In the genomic region with DNA sequence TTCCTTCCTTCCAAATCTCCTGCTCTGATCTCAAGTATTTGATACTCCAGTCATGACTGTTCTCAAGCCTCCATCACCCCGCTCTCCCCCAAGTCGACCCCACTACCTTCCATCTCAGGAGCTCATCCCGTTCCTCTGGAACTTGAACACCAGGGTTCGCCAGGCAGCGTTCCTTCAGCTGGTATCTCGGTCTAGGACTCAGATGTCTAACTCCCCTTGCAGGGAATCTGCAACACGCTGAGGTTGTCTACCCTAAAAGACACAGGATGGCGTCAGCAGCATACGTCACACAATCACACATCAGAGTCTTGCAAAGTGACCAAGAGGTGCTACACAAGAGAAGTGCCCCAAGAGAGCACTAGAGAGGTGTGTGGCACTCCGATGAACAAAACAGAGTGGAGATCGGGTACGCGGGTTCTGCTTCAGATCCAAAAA, we compare ENCODE assay signal across 8 cellular contexts. TPM values are rescaled to one million over a fixed set of nuclear protein-coding genes. Genes with fewer than 3 reads are reported as not detected.
A peak's percentile ranks its signal among the peaks of the same experiment; 100 is the strongest.
DNase-seq lines count a peak whose midpoint lies in the region; ATAC-seq and TF ChIP-seq lines count a peak whose summit lies in the region.

No MANE protein-coding gene starts in this region.

- peak; percentile 71 for DNase-seq in DMS153 (lab: John Stamatoyannopoulos, UW)
- peak; percentile 95 for DNase-seq in RKO (ENCODE audit: low spot score)
- peak; percentile 79 for DNase-seq in activated naive CD4-positive, alpha-beta T cell treated with anti-CD3 and anti-CD28 coated beads, Interleukin-2, amount 10 ng/mL, durations not matched to agents 7 days and 5 days
- peak; percentile 60 for DNase-seq in glomerular visceral epithelial cell (ENCODE audit: extremely low spot score)
- DNase-seq in ovary, result peak; percentile 49 to 69 (median 64)
- peak; percentile 77 for DNase-seq in transverse colon

- intact Hi-C loops in ovary (cut with DNase I) (loop anchor here in 3 of 4 donors (10.0 kb wide), 4 partner anchors 213 to 917 kb away; partner anchors contain the start of gene ZNF165 (in 1 of the 3)), transverse colon (cut with DNase I; ENCODE audit: low total_unique reads) (no loop called here)

- no peak for TF ChIP-seq POLR2A in ovary (IDR thresholded peaks at IDR 0.05)
- TF ChIP-seq POLR2A in transverse colon (IDR thresholded peaks at IDR 0.05), result no peak

- H3K4me3 Mint-ChIP-seq in activated naive CD4-positive, alpha-beta T cell treated with anti-CD3 and anti-CD28 coated beads, Interleukin-2, amount 10 ng/mL, durations not matched to agents 7 days and 5 days, result peak overlapping the region; percentile 93

- H3K27me3 ChIP-seq in HUES64 (ENCODE audit: insufficient read depth, low read length) (0 out of 2 replicates have a peak, but pooled peaks cover 4% of the 10 kb centered on the region), ovary (no peaks in the 10 kb centered on the region), transverse colon (no peaks in the 10 kb centered on the region)

- TF ChIP-seq CTCF in ovary (IDR thresholded peaks at IDR 0.05) (no peak), transverse colon (IDR thresholded peaks at IDR 0.05) (no peak)

- peaks cover 49% of the 10 kb centered on the region for H3K4me1 Mint-ChIP-seq in activated naive CD4-positive, alpha-beta T cell treated with anti-CD3 and anti-CD28 coated beads, Interleukin-2, amount 10 ng/mL, durations not matched to agents 7 days and 5 days

- 3% methylated on average over 13 of the region's 13 CpGs for WGBS in HUES64
- WGBS in ovary, 3 donors, result 0 to 1% (median 1%) methylated on average over 13 of the region's 13 CpGs
- WGBS in transverse colon (ENCODE audit: low coverage in 1 of 2), 2 donors, result 1 to 2% methylated on average over 9 to 13 of the region's 13 CpGs

- TF ChIP-seq EP300 in ovary (IDR thresholded peaks at IDR 0.05) (no peak), transverse colon (IDR thresholded peaks at IDR 0.05; ENCODE audit: low read depth) (no peak)

- H3K9ac ChIP-seq in HUES64 (ENCODE audit: low read depth, low read length), result peak overlapping the region; percentile 90

- H3K4me1 ChIP-seq in HUES64 (ENCODE audit: insufficient read depth, low read length) (0 out of 2 replicates have a peak, but pooled peaks cover 3% of the 10 kb centered on the region), ovary (ENCODE audit: insufficient read depth) (no peaks in the 10 kb centered on the region), transverse colon (peaks cover 0 to 23% (median 14%) of the 10 kb centered on the region in 4 donors)

- H3K27ac ChIP-seq in HUES64 (ENCODE audit: low read depth, low read length) (peak overlapping the region; percentile 91), ovary (peak overlapping the region; percentile 24 to 70), transverse colon (peak overlapping the region; percentile 90 to 96 (median 92))

- in situ Hi-C loops in transverse colon (cut with MboI; ENCODE audit: low pct_ligation_motif_present in 1 of 4, low pct_unique_long_range_greater_than_20kb in 1 of 4, low sequenced_read_pairs in 3 of 4), result loop anchor here in 1 of 4 donors (10.0 kb wide), 1 partner anchor 297 kb away; no protein-coding TSS in a partner anchor

- H3K9me3 Mint-ChIP-seq in activated naive CD4-positive, alpha-beta T cell treated with anti-CD3 and anti-CD28 coated beads, Interleukin-2, amount 10 ng/mL, durations not matched to agents 7 days and 5 days, result peaks cover 11% of the 10 kb centered on the region

- CTCF ChIA-PET in activated naive CD4-positive, alpha-beta T cell treated with anti-CD3 and anti-CD28 coated beads, Interleukin-2, amount 10 ng/mL, durations not matched to agents 7 days and 5 days (lab: Charles Lee), result interaction anchor here (1.4 kb wide), 1 partner anchor 47 kb away, joined by 6 read pairs; no protein-coding TSS in a partner anchor

- H3K27ac Mint-ChIP-seq in activated naive CD4-positive, alpha-beta T cell treated with anti-CD3 and anti-CD28 coated beads, Interleukin-2, amount 10 ng/mL, durations not matched to agents 7 days and 5 days, result peak overlapping the region; percentile 98

- peak; percentile 45 for ATAC-seq in GM21515 (IDR thresholded peaks at IDR 0.05; ENCODE audit: unreplicated experiment)

- peak overlapping the region; percentile 89 for H3K4me3 ChIP-seq in HUES64 (ENCODE audit: low read length)
- H3K4me3 ChIP-seq in ovary, result peak overlapping the region; percentile 92
- peak overlapping the region; percentile 45 to 81 (median 60) for H3K4me3 ChIP-seq in transverse colon

- H3K36me3 Mint-ChIP-seq in activated naive CD4-positive, alpha-beta T cell treated with anti-CD3 and anti-CD28 coated beads, Interleukin-2, amount 10 ng/mL, durations not matched to agents 7 days and 5 days, result peaks cover 48% of the 10 kb centered on the region

- H3K9me3 ChIP-seq in HUES64 (ENCODE audit: insufficient read depth, low read depth, low read length) (no peaks in the 10 kb centered on the region), ovary (no peaks in the 10 kb centered on the region), transverse colon (no peaks in the 10 kb centered on the region)

- H3K36me3 ChIP-seq in HUES64 (ENCODE audit: insufficient read depth, low read length) (peaks cover 23% of the 10 kb centered on the region), ovary (no peaks in the 10 kb centered on the region), transverse colon (peaks cover 0 to 16% (median 5%) of the 10 kb centered on the region in 4 donors)

- H3K27me3 Mint-ChIP-seq in activated naive CD4-positive, alpha-beta T cell treated with anti-CD3 and anti-CD28 coated beads, Interleukin-2, amount 10 ng/mL, durations not matched to agents 7 days and 5 days, result peaks cover 7% of the 10 kb centered on the region

RNA-seq across cellular contexts. Expression of gene ZNF184, which starts 0.7 kb away (rescaled TPM):
- polyA plus RNA-seq in HUES64 (2013, experiment 1 of 2), result 7.8 TPM
- 8.9 TPM for polyA plus RNA-seq in HUES64 (2013, experiment 2 of 2)
- total RNA-seq in ovary (10 to 100 TPM in 2 of 7 donors, 1 to 10 TPM in 5; 5.2 to 11.5 (median 8.3) TPM), transverse colon (1 to 10 TPM; 2.8 to 9.7 (median 6.9) TPM)
- polyA plus RNA-seq in ovary, result 1 to 10 TPM; 4.4 to 5.3 TPM

Comparison
In these comparisons a context has a peak if more than half of its experiments do, and no peak if none do; other contexts are left out.
1. Peak in every context shown above with its lines: DNase-seq, ATAC-seq, H3K4me3 ChIP-seq and H3K27ac ChIP-seq.